ENCODE assay signal across 21 cellular contexts in the genomic region with DNA sequence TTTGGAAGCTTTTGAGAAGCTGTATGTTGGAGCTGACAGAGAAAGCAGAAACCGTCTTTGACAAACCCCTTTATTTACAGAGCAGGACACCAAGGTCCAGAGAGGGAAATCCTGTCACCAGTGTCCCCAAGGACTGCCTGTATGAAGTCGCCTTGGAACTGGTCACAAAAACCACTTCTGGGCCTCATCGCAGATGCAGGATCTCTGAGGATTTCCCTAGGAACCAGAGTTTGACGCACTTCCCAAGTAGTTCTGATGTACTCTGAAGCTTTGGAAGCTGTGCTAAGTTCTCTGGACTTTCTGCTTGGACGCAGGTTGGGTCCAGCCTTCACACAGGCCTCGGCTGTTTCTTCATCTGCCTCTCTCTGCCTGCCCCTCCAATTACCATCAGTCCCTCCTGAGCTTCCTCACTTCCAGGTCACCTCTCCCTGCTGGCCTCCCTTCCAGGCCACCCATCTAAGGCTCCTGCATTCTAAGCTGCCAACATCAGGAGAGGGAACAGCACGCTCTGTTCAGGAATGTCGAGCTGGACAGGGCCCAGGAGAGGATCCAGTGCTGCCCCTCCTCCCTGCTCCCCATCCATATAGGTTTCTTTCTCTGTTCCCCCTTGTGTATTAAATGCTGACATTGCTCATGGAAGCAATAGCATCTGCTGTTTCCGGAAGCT.
DNase-seq lines count a peak whose midpoint lies in the region; ATAC-seq and TF ChIP-seq lines count a peak whose summit lies in the region.
"Had no signal": no experiment of that assay in that cellular context is flagged by ENCODE, and none has a peak within 500 bp of the region (broad histone marks: within the 10 kb centered on the region; RNA-seq: fewer than 3 reads in every experiment).

No MANE protein-coding gene starts in this region.

- no peaks in the 10 kb centered on the region for H3K36me3 ChIP-seq in upper lobe of right lung
- H3K36me3 ChIP-seq: adrenal gland, BLaER1, right lobe of liver, SJSA1, tibial artery had no signal

- H3K4me1 ChIP-seq in upper lobe of right lung = peaks cover 7% of the 10 kb centered on the region
- H3K4me1 ChIP-seq: adrenal gland, right lobe of liver had no signal

- TF ChIP-seq RAD21 in Ishikawa (IDR thresholded peaks at IDR 0.05; ENCODE audit: low read depth) = no peak

- H3K27me3 ChIP-seq in upper lobe of right lung = no peaks in the 10 kb centered on the region
- H3K27me3 ChIP-seq: adrenal gland, right lobe of liver, SJSA1, tibial artery had no signal

- TF ChIP-seq CTCF in fibroblast of pulmonary artery (IDR thresholded peaks at IDR 0.05; ENCODE audit: low read length, missing control alignments) = no peak
- TF ChIP-seq CTCF in mesothelial cell of epicardium (IDR thresholded peaks at IDR 0.05; ENCODE audit: unreplicated experiment) = no peak
- TF ChIP-seq CTCF in upper lobe of right lung (IDR thresholded peaks at IDR 0.05) = no peak

- DNase-seq in fibroblast of pulmonary artery (ENCODE audit: low read depth) (peak; percentile 24), mesothelial cell of epicardium (ENCODE audit: low spot score in 2 of 2, unreplicated experiment in 2 of 2) (no peak), upper lobe of right lung (no peak), DMS 273 (lab: John Stamatoyannopoulos, UW; ENCODE audit: unreplicated experiment) (no peak), superior temporal gyrus (ENCODE audit: extremely low spot score) (no peak)
- DNase-seq: activated CD4-positive, alpha-beta memory T cell treated with anti-CD3 and anti-CD28 coated beads, Interleukin-2, amount 10 ng/mL, durations not matched to agents 7 days and 5 days; activated gamma-delta T cell treated with Interleukin-2 at 50 U/mL for 16 hours; Calu3; central memory CD4-positive, alpha-beta T cell; NCI-H1694; NCI-H2227 treated with DMSO at 0.1 percent for 48 hours; PC-9; right lobe of liver; T-helper 2 cell; tibial artery had no signal

- peaks cover 39% of the 10 kb centered on the region for H3K4me1 Mint-ChIP-seq in mesothelial cell of epicardium

- no peak for TF ChIP-seq EP300 in Ishikawa (IDR thresholded peaks at IDR 0.05; ENCODE audit: borderline replicate concordance)

- H3K27me3 Mint-ChIP-seq in mesothelial cell of epicardium (ENCODE audit: low read depth) = no peaks in the 10 kb centered on the region

- no peak overlapping the region for H3K27ac ChIP-seq in upper lobe of right lung
- H3K27ac ChIP-seq: adrenal gland, BLaER1, right lobe of liver, SJSA1, tibial artery had no signal

- intact Hi-C loops in upper lobe of right lung (cut with DNase I) = no loop called here

- H3K27ac Mint-ChIP-seq in mesothelial cell of epicardium = peak overlapping the region; percentile 72
- H3K27ac Mint-ChIP-seq: activated CD4-positive, alpha-beta memory T cell treated with anti-CD3 and anti-CD28 coated beads, Interleukin-2, amount 10 ng/mL, durations not matched to agents 7 days and 5 days had no signal

- H3K4me3 Mint-ChIP-seq in mesothelial cell of epicardium = no peak overlapping the region
- H3K4me3 Mint-ChIP-seq: activated CD4-positive, alpha-beta memory T cell treated with anti-CD3 and anti-CD28 coated beads, Interleukin-2, amount 10 ng/mL, durations not matched to agents 7 days and 5 days had no signal

- H3K36me3 Mint-ChIP-seq in mesothelial cell of epicardium = no peaks in the 10 kb centered on the region

- ATAC-seq in upper lobe of right lung = peak; percentile 61
- no peak for ATAC-seq in HG03108 (IDR thresholded peaks at IDR 0.05; ENCODE audit: unreplicated experiment)
- ATAC-seq: K562 had no signal

- H3K4me3 ChIP-seq in fibroblast of pulmonary artery (replicated peaks; ENCODE audit: low read depth, low read length) (no peak overlapping the region), upper lobe of right lung (no peak overlapping the region)
- H3K4me3 ChIP-seq: adrenal gland, BLaER1, K562, PC-9, right lobe of liver, SJSA1, tibial artery had no signal

- no peaks in the 10 kb centered on the region for H3K9me3 Mint-ChIP-seq in mesothelial cell of epicardium
- H3K9me3 Mint-ChIP-seq: activated CD4-positive, alpha-beta memory T cell treated with anti-CD3 and anti-CD28 coated beads, Interleukin-2, amount 10 ng/mL, durations not matched to agents 7 days and 5 days had no signal

- H3K9me3 ChIP-seq in upper lobe of right lung = no peaks in the 10 kb centered on the region
- H3K9me3 ChIP-seq: adrenal gland, BLaER1, right lobe of liver, SJSA1, tibial artery had no signal

TF ChIP-seq in Ishikawa, 13 proteins besides CTCF, POLR2A, EP300 and RAD21:
- TF ChIP-seq, protein P1, sequence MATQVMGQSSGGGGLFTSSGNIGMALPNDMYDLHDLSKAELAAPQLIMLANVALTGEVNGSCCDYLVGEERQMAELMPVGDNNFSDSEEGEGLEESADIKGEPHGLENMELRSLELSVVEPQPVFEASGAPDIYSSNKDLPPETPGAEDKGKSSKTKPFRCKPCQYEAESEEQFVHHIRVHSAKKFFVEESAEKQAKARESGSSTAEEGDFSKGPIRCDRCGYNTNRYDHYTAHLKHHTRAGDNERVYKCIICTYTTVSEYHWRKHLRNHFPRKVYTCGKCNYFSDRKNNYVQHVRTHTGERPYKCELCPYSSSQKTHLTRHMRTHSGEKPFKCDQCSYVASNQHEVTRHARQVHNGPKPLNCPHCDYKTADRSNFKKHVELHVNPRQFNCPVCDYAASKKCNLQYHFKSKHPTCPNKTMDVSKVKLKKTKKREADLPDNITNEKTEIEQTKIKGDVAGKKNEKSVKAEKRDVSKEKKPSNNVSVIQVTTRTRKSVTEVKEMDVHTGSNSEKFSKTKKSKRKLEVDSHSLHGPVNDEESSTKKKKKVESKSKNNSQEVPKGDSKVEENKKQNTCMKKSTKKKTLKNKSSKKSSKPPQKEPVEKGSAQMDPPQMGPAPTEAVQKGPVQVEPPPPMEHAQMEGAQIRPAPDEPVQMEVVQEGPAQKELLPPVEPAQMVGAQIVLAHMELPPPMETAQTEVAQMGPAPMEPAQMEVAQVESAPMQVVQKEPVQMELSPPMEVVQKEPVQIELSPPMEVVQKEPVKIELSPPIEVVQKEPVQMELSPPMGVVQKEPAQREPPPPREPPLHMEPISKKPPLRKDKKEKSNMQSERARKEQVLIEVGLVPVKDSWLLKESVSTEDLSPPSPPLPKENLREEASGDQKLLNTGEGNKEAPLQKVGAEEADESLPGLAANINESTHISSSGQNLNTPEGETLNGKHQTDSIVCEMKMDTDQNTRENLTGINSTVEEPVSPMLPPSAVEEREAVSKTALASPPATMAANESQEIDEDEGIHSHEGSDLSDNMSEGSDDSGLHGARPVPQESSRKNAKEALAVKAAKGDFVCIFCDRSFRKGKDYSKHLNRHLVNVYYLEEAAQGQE (IDR thresholded peaks at IDR 0.05; ENCODE audit: low read depth) = peak; percentile 85
- TF ChIP-seq CEBPB (IDR thresholded peaks at IDR 0.05) = no peak
- TF ChIP-seq TEAD4 (IDR thresholded peaks at IDR 0.05) = peak; percentile 87
